Comparison of ENCODE assay signal across 8 cellular contexts in genomic region chr16:57899771-57900661, GRCh38.
A peak's percentile ranks its signal among the peaks of the same experiment; 100 is the strongest.
DNase-seq lines count a peak whose midpoint lies in the region; ATAC-seq, FAIRE-seq and TF ChIP-seq lines count a peak whose summit lies in the region.

No MANE protein-coding gene starts in this region.

- no peak for FAIRE-seq in A549 (lab: Jason Lieb, UNC)

- no peak overlapping the region for H3K27ac Mint-ChIP-seq in central memory CD8-positive, alpha-beta T cell (ENCODE audit: low read depth)

- peaks cover 35% of the 10 kb centered on the region for H3K27me3 Mint-ChIP-seq in central memory CD8-positive, alpha-beta T cell

- H3K9me3 ChIP-seq in A549, result no peaks in the 10 kb centered on the region

- CTCF ChIA-PET in A549 (lab: Yijun Ruan, JAX), result interaction anchor here (0.6 to 10.4 kb wide), 52 partner anchors 8 to 617 kb away, joined by 3 to 160 read pairs (median 4); partner anchors contain the start of genes USB1 and ZNF319

- no peaks in the 10 kb centered on the region for H3K9me3 Mint-ChIP-seq in central memory CD8-positive, alpha-beta T cell

- peak; percentile 97 for TF ChIP-seq CTCF in A549 (IDR thresholded peaks at IDR 0.05)

- 22% methylated on average over 12 of the region's 12 CpGs for WGBS in A549 (ENCODE audit: missing lambda C conversion rate)

- no peak for TF ChIP-seq POLR2A in A549 (IDR thresholded peaks at IDR 0.05; ENCODE audit: low read length)

- peaks cover 5% of the 10 kb centered on the region for H3K4me1 Mint-ChIP-seq in central memory CD8-positive, alpha-beta T cell

- DNase-seq in A549 (ENCODE audit: low read depth in 1 of 2, low spot score in 1 of 2) (peak; percentile 66 to 74), NCI-H2227 treated with DMSO at 0.1 percent for 48 hours (lab: John Stamatoyannopoulos, UW) (peak; percentile 38), left kidney (ENCODE audit: low read depth, low spot score) (peak; percentile 83)
- peak; percentile 63 to 76 for DNase-seq in central memory CD8-positive, alpha-beta T cell (ENCODE audit: low spot score in 2 of 2)
- DNase-seq in stimulated activated CD4-positive, alpha-beta T cell treated with anti-CD3 and anti-CD28 coated beads, Interleukin-4, amount 100 ng/mL, for 24 hours, result peak; percentile 79

- POLR2A ChIA-PET in A549 (lab: Yijun Ruan, JAX), result no interaction called here

- no peak overlapping the region for H3K4me3 Mint-ChIP-seq in central memory CD8-positive, alpha-beta T cell

- peak; percentile 81 to 82 for ATAC-seq in A549
- ATAC-seq in GM18861 (IDR thresholded peaks at IDR 0.05; ENCODE audit: unreplicated experiment), result peak; percentile 48
- ATAC-seq in activated CD4-positive, CD25-positive, alpha-beta regulatory T cell treated with anti-CD3 and anti-CD28 coated beads, Interleukin-2, amount 50 U/mL, for 24 hours, result peak; percentile 61 to 67
- ATAC-seq in central memory CD8-positive, alpha-beta T cell (replicated peaks; ENCODE audit: extremely low read depth, poor library complexity, severe bottlenecking), result peak; percentile 70
- no peak for ATAC-seq in GM21619 (IDR thresholded peaks at IDR 0.05; ENCODE audit: unreplicated experiment)

- H3K27ac ChIP-seq in A549, result peak overlapping the region; percentile 53 to 94

- peak overlapping the region; percentile 40 for H3K4me2 ChIP-seq in A549

- peaks cover 1% of the 10 kb centered on the region for H3K36me3 Mint-ChIP-seq in central memory CD8-positive, alpha-beta T cell (ENCODE audit: insufficient read depth)

- H3K4me3 ChIP-seq in A549, result no peak overlapping the region

- H3K4me1 ChIP-seq in A549, result peaks cover 39% of the 10 kb centered on the region

- no peak for TF ChIP-seq EP300 in A549 (IDR thresholded peaks at IDR 0.05)

- TF ChIP-seq RAD21 in A549 (conservative IDR thresholded peaks at IDR 0.05 in 1 of 2, IDR thresholded peaks at IDR 0.05 in 1 of 2), result peak; percentile 93

TF ChIP-seq in A549, 52 proteins besides CTCF, POLR2A, EP300 and RAD21:
- TF ChIP-seq CHD4 (IDR thresholded peaks at IDR 0.05; ENCODE audit: borderline replicate concordance) (0 out of 2 replicates have a peak, but pooled peaks have one; percentile 40), HDAC2 (IDR thresholded peaks at IDR 0.05) (0 out of 2 replicates have a peak, but pooled peaks have one; percentile 53), JUN (IDR thresholded peaks at IDR 0.05) (peak in 1 of 2 experiments; percentile 62; a peak in 4 of 5 replicates), SMC3 (IDR thresholded peaks at IDR 0.05) (peak; percentile 92), E2F6 (IDR thresholded peaks at IDR 0.05; ENCODE audit: borderline replicate concordance, low read depth) (no peak), BHLHE40 (IDR thresholded peaks at IDR 0.05; ENCODE audit: low read depth, low read length) (peak; percentile 52; the same call in 1 of the 2 replicates), HOXB13 (CRISPR knock-in tag; IDR thresholded peaks at IDR 0.05; ENCODE audit: low read depth) (0 out of 2 replicates have a peak, but pooled peaks have one; percentile 42), KDM1A (IDR thresholded peaks at IDR 0.05; ENCODE audit: low read depth) (peak; percentile 95; the same call in 1 of the 2 replicates), ZFP36 (IDR thresholded peaks at IDR 0.05; ENCODE audit: borderline replicate concordance, partially characterized antibody) (peak; percentile 96), ESRRA (IDR thresholded peaks at IDR 0.05; ENCODE audit: borderline replicate concordance, low read length) (peak; percentile 20; the same call in 1 of the 2 replicates), TP53 (CRISPR knock-in tag; IDR thresholded peaks at IDR 0.05) (peak; percentile 39; the same call in 1 of the 2 replicates), MAZ (IDR thresholded peaks at IDR 0.05; ENCODE audit: borderline replicate concordance, low read depth, low read length) (no peak)
- TF ChIP-seq, protein P1, sequence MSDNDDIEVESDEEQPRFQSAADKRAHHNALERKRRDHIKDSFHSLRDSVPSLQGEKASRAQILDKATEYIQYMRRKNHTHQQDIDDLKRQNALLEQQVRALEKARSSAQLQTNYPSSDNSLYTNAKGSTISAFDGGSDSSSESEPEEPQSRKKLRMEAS (IDR thresholded peaks at IDR 0.05), result peak; percentile 86
- TF ChIP-seq, protein P2, sequence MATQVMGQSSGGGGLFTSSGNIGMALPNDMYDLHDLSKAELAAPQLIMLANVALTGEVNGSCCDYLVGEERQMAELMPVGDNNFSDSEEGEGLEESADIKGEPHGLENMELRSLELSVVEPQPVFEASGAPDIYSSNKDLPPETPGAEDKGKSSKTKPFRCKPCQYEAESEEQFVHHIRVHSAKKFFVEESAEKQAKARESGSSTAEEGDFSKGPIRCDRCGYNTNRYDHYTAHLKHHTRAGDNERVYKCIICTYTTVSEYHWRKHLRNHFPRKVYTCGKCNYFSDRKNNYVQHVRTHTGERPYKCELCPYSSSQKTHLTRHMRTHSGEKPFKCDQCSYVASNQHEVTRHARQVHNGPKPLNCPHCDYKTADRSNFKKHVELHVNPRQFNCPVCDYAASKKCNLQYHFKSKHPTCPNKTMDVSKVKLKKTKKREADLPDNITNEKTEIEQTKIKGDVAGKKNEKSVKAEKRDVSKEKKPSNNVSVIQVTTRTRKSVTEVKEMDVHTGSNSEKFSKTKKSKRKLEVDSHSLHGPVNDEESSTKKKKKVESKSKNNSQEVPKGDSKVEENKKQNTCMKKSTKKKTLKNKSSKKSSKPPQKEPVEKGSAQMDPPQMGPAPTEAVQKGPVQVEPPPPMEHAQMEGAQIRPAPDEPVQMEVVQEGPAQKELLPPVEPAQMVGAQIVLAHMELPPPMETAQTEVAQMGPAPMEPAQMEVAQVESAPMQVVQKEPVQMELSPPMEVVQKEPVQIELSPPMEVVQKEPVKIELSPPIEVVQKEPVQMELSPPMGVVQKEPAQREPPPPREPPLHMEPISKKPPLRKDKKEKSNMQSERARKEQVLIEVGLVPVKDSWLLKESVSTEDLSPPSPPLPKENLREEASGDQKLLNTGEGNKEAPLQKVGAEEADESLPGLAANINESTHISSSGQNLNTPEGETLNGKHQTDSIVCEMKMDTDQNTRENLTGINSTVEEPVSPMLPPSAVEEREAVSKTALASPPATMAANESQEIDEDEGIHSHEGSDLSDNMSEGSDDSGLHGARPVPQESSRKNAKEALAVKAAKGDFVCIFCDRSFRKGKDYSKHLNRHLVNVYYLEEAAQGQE (IDR thresholded peaks at IDR 0.05), result no peak
